Comparison of ENCODE assay signal across 1 cellular context in genomic region chr5:74296685-74297084, GRCh38.
TF ChIP-seq lines count a peak whose summit lies in the region.

No MANE protein-coding gene starts in this region.

TF ChIP-seq in GM23338, 12 proteins besides CTCF, POLR2A, EP300 and RAD21 (continued from another document):
- TF ChIP-seq JUNB (IDR thresholded peaks at IDR 0.05; ENCODE audit: unreplicated experiment) (no peak), STAT1 (IDR thresholded peaks at IDR 0.05; ENCODE audit: unreplicated experiment) (no peak), ZNF114 (CRISPR knock-in tag; IDR thresholded peaks at IDR 0.05) (no peak)
